ENCODE assay signal across 8 cellular contexts in genomic region chr7:33243319-33243881, GRCh38.
DNase-seq lines count a peak whose midpoint lies in the region; ATAC-seq, FAIRE-seq and TF ChIP-seq lines count a peak whose summit lies in the region.

No MANE protein-coding gene starts in this region.

- POLR2A ChIA-PET in MCF 10A (lab: Yijun Ruan, JAX) (interaction anchor here (0.9 kb wide), 1 partner anchor 500 kb away, joined by 3 read pairs; no protein-coding TSS in a partner anchor), HepG2 (lab: Yijun Ruan, JAX) (no interaction called here)

- BruUV-seq in MCF 10A (replicated peaks; lab: Mats Ljungman, UMichigan) (no TSS peak), HepG2 (replicated peaks; lab: Mats Ljungman, UMichigan) (no TSS peak)

- no peak for TF ChIP-seq POLR2A in HepG2 (IDR thresholded peaks at IDR 0.05; ENCODE audit: insufficient read depth in 1 of 2, low read depth in 2 of 2, low read length in 2 of 2)

- H3K4me1 Mint-ChIP-seq in MCF 10A (ENCODE audit: insufficient read depth, unreplicated experiment) = no peaks in the 10 kb centered on the region

- TF ChIP-seq CTCF in AG09319 (IDR thresholded peaks at IDR 0.05; ENCODE audit: low read depth, low read length) = peak; percentile 67
- peak; percentile 58 for TF ChIP-seq CTCF in MCF 10A (IDR thresholded peaks at IDR 0.05; ENCODE audit: unreplicated experiment)
- peak; percentile 65 for TF ChIP-seq CTCF in HepG2 (CRISPR knock-in tag; IDR thresholded peaks at IDR 0.05)

- H3K27me3 Mint-ChIP-seq in MCF 10A (ENCODE audit: insufficient read depth, unreplicated experiment) = no peaks in the 10 kb centered on the region

- no peaks in the 10 kb centered on the region for H3K9me3 ChIP-seq in HepG2 (ENCODE audit: low read length)

- peak; percentile 32 for DNase-seq in AG09319 (ENCODE audit: extremely low read depth, low read depth)
- DNase-seq in H7 = peak; percentile 8
- peak; percentile 54 for DNase-seq in NCI-H345 treated with DMSO at 0.1 percent for 48 hours (lab: John Stamatoyannopoulos, UW; ENCODE audit: unreplicated experiment)
- DNase-seq in MCF 10A (ENCODE audit: unreplicated experiment) = peak; percentile 57
- DNase-seq in HepG2 (ENCODE audit: low spot score) = peak; percentile 48
- DNase-seq in activated T-cell treated with anti-CD3 and anti-CD28 coated beads for 4 hours = no peak

- no peaks in the 10 kb centered on the region for H3K9me3 Mint-ChIP-seq in MCF 10A (ENCODE audit: unreplicated experiment)

- TF ChIP-seq EP300 in HepG2 (IDR thresholded peaks at IDR 0.05; ENCODE audit: low read depth in 2 of 2, low read length in 2 of 2) (no peak), HepG2 (CRISPR knock-in tag; IDR thresholded peaks at IDR 0.05; ENCODE audit: borderline replicate concordance) (no peak)

- peak; percentile 56 for TF ChIP-seq RAD21 in HepG2 (CRISPR knock-in tag; IDR thresholded peaks at IDR 0.05)

- WGBS in HepG2 (ENCODE audit: low lambda C conversion rate) = 31% methylated on average over 2 of the region's 2 CpGs

- H3K4me1 ChIP-seq in HepG2 (ENCODE audit: insufficient read depth, low read length) = peaks cover 22% of the 10 kb centered on the region

- no peak for FAIRE-seq in HepG2 (lab: Jason Lieb, UNC)

- no peak overlapping the region for H3K9ac ChIP-seq in HepG2 (ENCODE audit: insufficient read depth, low read depth, low read length)

- in situ Hi-C loops in HepG2 (cut with HindIII; ENCODE audit: extremely low pct_ligation_motif_present, low pct_unique_long_range_greater_than_20kb) = loop anchor here (10.0 kb wide), 1 partner anchor 691 kb away; no protein-coding TSS in a partner anchor

- intact Hi-C loops in MCF 10A (cut with micrococcal nuclease) (loop anchor here (1.0 to 10.0 kb wide), 4 partner anchors 514 to 849 kb away; no protein-coding TSS in a partner anchor), HepG2 (cut with micrococcal nuclease; ENCODE audit: unreplicated experiment) (loop anchor here (1.0 to 10.0 kb wide), 6 partner anchors 57 to 924 kb away; no protein-coding TSS in a partner anchor)

- CTCF ChIA-PET in MCF 10A (lab: Yijun Ruan, JAX) (interaction anchor here (0.6 to 2.5 kb wide), 51 partner anchors 8 to 1099 kb away, joined by 3 to 14 read pairs (median 4); no protein-coding TSS in a partner anchor), HepG2 (lab: Yijun Ruan, JAX; ENCODE audit: low intra/inter-chr PET ratio, low total read pairs) (interaction anchor here (0.6 to 1.8 kb wide), 6 partner anchors 57 to 689 kb away, joined by 3 to 16 read pairs (median 8); no protein-coding TSS in a partner anchor)

- no peaks in the 10 kb centered on the region for H3K79me2 ChIP-seq in HepG2 (ENCODE audit: insufficient read depth, low read length)

- H4K20me1 ChIP-seq in HepG2 (ENCODE audit: insufficient read depth, low read length) = no peaks in the 10 kb centered on the region

- no peaks in the 10 kb centered on the region for H3K36me3 ChIP-seq in H7 (replicated peaks; ENCODE audit: control insufficient read depth, insufficient read depth, low read length)
- H3K36me3 ChIP-seq in HepG2 (replicated peaks in 1 of 2; ENCODE audit: control insufficient read depth in 1 of 2, insufficient read depth in 2 of 2, low read length in 2 of 2) = no peaks in the 10 kb centered on the region

- H3K27ac Mint-ChIP-seq in MCF 10A (ENCODE audit: low read depth, unreplicated experiment) = no peak overlapping the region

- H3K27ac ChIP-seq in HepG2 (ENCODE audit: extremely low read length, insufficient read depth, low read length) = no peak overlapping the region

- H3K4me2 ChIP-seq in HepG2 (ENCODE audit: low read depth, low read length) = no peak overlapping the region

- peak; percentile 73 for ATAC-seq in HepG2
- ATAC-seq in GM19395 (IDR thresholded peaks at IDR 0.05; ENCODE audit: unreplicated experiment) = no peak
- no peak for ATAC-seq in GM18520 (IDR thresholded peaks at IDR 0.05; ENCODE audit: unreplicated experiment)

- no peaks in the 10 kb centered on the region for H3K27me3 ChIP-seq in H7 (ENCODE audit: control insufficient read depth, insufficient read depth, low read length)
- H3K27me3 ChIP-seq in HepG2 (ENCODE audit: control insufficient read depth in 1 of 2, insufficient read depth in 2 of 2, low read length in 2 of 2) = no peaks in the 10 kb centered on the region

- no peak overlapping the region for H3K4me3 Mint-ChIP-seq in MCF 10A (ENCODE audit: unreplicated experiment)

- no peaks in the 10 kb centered on the region for H3K36me3 Mint-ChIP-seq in MCF 10A (ENCODE audit: insufficient read depth, unreplicated experiment)

- no peak overlapping the region for H3K4me3 ChIP-seq in H7 (ENCODE audit: insufficient read depth, low read depth, low read length)
- H3K4me3 ChIP-seq in HepG2 (replicated peaks in 1 of 3; ENCODE audit: insufficient read depth in 1 of 3, low read depth in 2 of 3, low read length in 3 of 3) = no peak overlapping the region

- no peak overlapping the region for H2AFZ ChIP-seq in HepG2 (ENCODE audit: low read length)

TF ChIP-seq in HepG2, 621 proteins besides CTCF, POLR2A, EP300 and RAD21 (continues in another document):
- TF ChIP-seq GRHL1 (CRISPR knock-in tag; conservative IDR thresholded peaks at IDR 0.05) (no peak), STAG1 (CRISPR knock-in tag; IDR thresholded peaks at IDR 0.05) (peak; percentile 78), ZBTB25 (CRISPR knock-in tag; IDR thresholded peaks at IDR 0.05) (no peak), ZGPAT (CRISPR knock-in tag; IDR thresholded peaks at IDR 0.05) (no peak), ZNF512 (CRISPR knock-in tag; IDR thresholded peaks at IDR 0.05) (no peak), RXRB (CRISPR knock-in tag; IDR thresholded peaks at IDR 0.05; ENCODE audit: borderline replicate concordance) (0 out of 2 replicates have a peak, but pooled peaks have one; percentile 10), AHR (CRISPR knock-in tag; IDR thresholded peaks at IDR 0.05) (no peak), GMEB2 (CRISPR knock-in tag; IDR thresholded peaks at IDR 0.05; ENCODE audit: low read depth) (no peak), ERF (CRISPR knock-in tag; IDR thresholded peaks at IDR 0.05) (no peak), RCOR2 (CRISPR knock-in tag; IDR thresholded peaks at IDR 0.05) (no peak), RBM22 (optimal IDR thresholded peaks at IDR 0.05; ENCODE audit: low read length) (no peak)
